ENCODE assay signal across 29 cellular contexts in the genomic region with DNA sequence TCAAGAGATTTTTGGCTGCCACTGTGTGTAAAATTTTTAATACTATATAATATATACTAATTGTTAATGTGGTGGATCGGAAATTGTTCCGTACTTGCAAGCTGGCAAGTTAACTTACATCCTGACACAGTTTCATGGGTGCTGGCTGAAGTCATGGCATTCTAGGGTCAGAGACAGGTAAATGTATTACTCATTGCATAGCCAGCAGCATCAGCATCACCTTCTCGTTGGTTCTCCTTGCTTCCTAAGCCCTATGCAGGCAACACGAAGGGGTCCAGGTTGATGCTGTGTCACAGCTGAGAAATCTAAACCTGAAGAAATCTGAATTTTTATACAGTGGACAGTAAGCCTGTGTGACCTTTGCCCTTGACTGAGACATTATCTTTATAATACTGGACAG.
"Had no signal": no experiment of that assay in that cellular context is flagged by ENCODE, and none has a peak within 500 bp of the region (broad histone marks: within the 10 kb centered on the region; RNA-seq: fewer than 3 reads in every experiment).

No MANE protein-coding gene starts in this region.

- H3K9me3 Mint-ChIP-seq: activated CD4-positive, alpha-beta memory T cell treated with anti-CD3 and anti-CD28 coated beads, Interleukin-2, amount 10 ng/mL, durations not matched to agents 7 days and 5 days; activated CD4-positive, alpha-beta T cell treated with anti-CD3 and anti-CD28 coated beads, Interleukin-2, amount 10 ng/mL, durations not matched to agents 7 days and 5 days; activated naive CD4-positive, alpha-beta T cell treated with anti-CD3 and anti-CD28 coated beads, Interleukin-2, amount 50 U/mL, for 72 hours; activated T-cell treated with anti-CD3 and anti-CD28 coated beads, Interleukin-2, amount 50 U/mL, for 4 hours; activated T-helper 17 cell treated with anti-CD3 and anti-CD28 coated beads, Interleukin-2, amount 50 U/mL, for 72 hours had no signal

- H3K27me3 Mint-ChIP-seq: activated CD4-positive, alpha-beta memory T cell treated with anti-CD3 and anti-CD28 coated beads, Interleukin-2, amount 10 ng/mL, durations not matched to agents 7 days and 5 days; activated CD4-positive, alpha-beta T cell treated with anti-CD3 and anti-CD28 coated beads, Interleukin-2, amount 10 ng/mL, durations not matched to agents 7 days and 5 days; activated T-helper 17 cell treated with anti-CD3 and anti-CD28 coated beads, Interleukin-2, amount 50 U/mL, for 72 hours; naive thymus-derived CD4-positive, alpha-beta T cell; T-helper 17 cell had no signal

- H3K4me3 ChIP-seq: colonic mucosa, dorsolateral prefrontal cortex, heart right ventricle, psoas muscle, testis, uterus had no signal

- H3K9ac ChIP-seq: parathyroid adenoma, SK-N-SH had no signal

- H3K36me3 ChIP-seq: colonic mucosa, uterus had no signal

- H3K27ac Mint-ChIP-seq: activated CD4-positive, alpha-beta memory T cell treated with anti-CD3 and anti-CD28 coated beads, Interleukin-2, amount 10 ng/mL, durations not matched to agents 7 days and 5 days; activated CD4-positive, alpha-beta T cell treated with anti-CD3 and anti-CD28 coated beads, Interleukin-2, amount 10 ng/mL, durations not matched to agents 7 days and 5 days; activated naive CD4-positive, alpha-beta T cell treated with anti-CD3 and anti-CD28 coated beads, Interleukin-2, amount 50 U/mL, for 72 hours; activated T-helper 17 cell treated with anti-CD3 and anti-CD28 coated beads, Interleukin-2, amount 50 U/mL, for 72 hours; mesothelial cell of epicardium had no signal

- DNase-seq: activated CD4-positive, alpha-beta memory T cell treated with anti-CD3 and anti-CD28 coated beads, Interleukin-2, amount 10 ng/mL, durations not matched to agents 7 days and 5 days; activated CD4-positive, alpha-beta T cell treated with anti-CD3 and anti-CD28 coated beads for 1 hour; activated CD4-positive, alpha-beta T cell treated with anti-CD3 and anti-CD28 coated beads, Interleukin-2, amount 10 ng/mL, durations not matched to agents 7 days and 5 days; activated gamma-delta T cell treated with Interleukin-2 at 50 U/mL for 16 hours; activated T-cell treated with anti-CD3 and anti-CD28 coated beads, Interleukin-2, amount 50 U/mL, for 4 hours; anterior cingulate cortex; cerebellar nuclear complex; colonic mucosa; dorsolateral prefrontal cortex; effector memory CD4-positive, alpha-beta T cell; erythroblast; foreskin fibroblast; heart right ventricle; left ventricle myocardium superior; naive thymus-derived CD4-positive, alpha-beta T cell; nucleus accumbens; psoas muscle; SK-N-SH; stimulated activated CD4-positive, alpha-beta T cell treated with anti-CD3 and anti-CD28 coated beads, Interleukin-15, amount 100 ng/mL, for 24 hours; stimulated activated naive CD4-positive, alpha-beta T cell treated with Interleukin-2 at 50 U/mL for 16 hours; T-helper 17 cell; T1000; testis; trophoblast cell; uterus had no signal

- H3K27ac ChIP-seq: colonic mucosa, dorsolateral prefrontal cortex, parathyroid adenoma, psoas muscle had no signal

- H3K4me1 ChIP-seq: parathyroid adenoma had no signal

- ATAC-seq: activated naive CD4-positive, alpha-beta T cell treated with anti-CD3 and anti-CD28 coated beads, Interleukin-2, amount 50 U/mL, for 72 hours; activated T-cell treated with anti-CD3 and anti-CD28 coated beads, Interleukin-2, amount 50 U/mL, for 4 hours; activated T-helper 17 cell treated with anti-CD3 and anti-CD28 coated beads, Interleukin-2, amount 50 U/mL, for 72 hours; naive thymus-derived CD4-positive, alpha-beta T cell; psoas muscle; T-helper 17 cell had no signal

- H3K4me3 Mint-ChIP-seq: activated CD4-positive, alpha-beta memory T cell treated with anti-CD3 and anti-CD28 coated beads, Interleukin-2, amount 10 ng/mL, durations not matched to agents 7 days and 5 days; activated CD4-positive, alpha-beta T cell treated with anti-CD3 and anti-CD28 coated beads, Interleukin-2, amount 10 ng/mL, durations not matched to agents 7 days and 5 days; activated T-cell treated with anti-CD3 and anti-CD28 coated beads, Interleukin-2, amount 50 U/mL, for 4 hours; activated T-helper 17 cell treated with anti-CD3 and anti-CD28 coated beads, Interleukin-2, amount 50 U/mL, for 72 hours; mesothelial cell of epicardium; naive thymus-derived CD4-positive, alpha-beta T cell; T-helper 17 cell had no signal

- H3K9me3 ChIP-seq: colonic mucosa, heart right ventricle, psoas muscle, testis, uterus had no signal

- H3K27me3 ChIP-seq: colonic mucosa, dorsolateral prefrontal cortex, heart right ventricle, testis, uterus had no signal
